Comparison of ENCODE assay signal across 9 cellular contexts in genomic region chr18:24878289-24878688, GRCh38.
DNase-seq lines count a peak whose midpoint lies in the region; ATAC-seq and TF ChIP-seq lines count a peak whose summit lies in the region.
"Had no signal": no experiment of that assay in that cellular context is flagged by ENCODE, and none has a peak within 500 bp of the region (broad histone marks: within the 10 kb centered on the region; RNA-seq: fewer than 3 reads in every experiment).

No MANE protein-coding gene starts in this region.

- H3K4me1 Mint-ChIP-seq in chondrocyte (ENCODE audit: low read depth) = peaks cover 16% of the 10 kb centered on the region
- H3K4me1 Mint-ChIP-seq in stimulated activated naive CD8-positive, alpha-beta T cell treated with anti-CD3 and anti-CD28 coated beads, Interleukin-15, amount 100 ng/mL, for 72 hours = no peaks in the 10 kb centered on the region
- H3K4me1 Mint-ChIP-seq in activated CD4-positive, alpha-beta memory T cell treated with anti-CD3 and anti-CD28 coated beads for 36 hours (ENCODE audit: low read depth) = no peaks in the 10 kb centered on the region

- H3K36me3 Mint-ChIP-seq in chondrocyte (ENCODE audit: low read depth) = no peaks in the 10 kb centered on the region
- no peaks in the 10 kb centered on the region for H3K36me3 Mint-ChIP-seq in activated CD4-positive, alpha-beta memory T cell treated with anti-CD3 and anti-CD28 coated beads for 36 hours

- POLR2A ChIA-PET in GM10248 (lab: Yijun Ruan, JAX) = no interaction called here
- POLR2A ChIA-PET in activated CD4-positive, alpha-beta memory T cell treated with anti-CD3 and anti-CD28 coated beads for 36 hours (lab: Charles Lee) = no interaction called here

- DNase-seq in GM10248 (ENCODE audit: extremely low spot score) (peak; percentile 14), NCI-H2227 (lab: John Stamatoyannopoulos, UW; ENCODE audit: unreplicated experiment) (peak; percentile 65), chondrocyte (ENCODE audit: low spot score) (no peak), midbrain (lab: John Stamatoyannopoulos, UW) (peak; percentile 80), coronary artery (ENCODE audit: low spot score) (no peak)
- no peak for DNase-seq in stimulated activated naive CD8-positive, alpha-beta T cell treated with anti-CD3 and anti-CD28 coated beads, Interleukin-15, amount 100 ng/mL, for 72 hours
- DNase-seq in activated CD4-positive, alpha-beta memory T cell treated with anti-CD3 and anti-CD28 coated beads for 36 hours = no peak

- H3K9me3 Mint-ChIP-seq in chondrocyte (ENCODE audit: low read depth) = no peaks in the 10 kb centered on the region
- peaks cover 0 to 7% of the 10 kb centered on the region in 2 donors for H3K9me3 Mint-ChIP-seq in stimulated activated naive CD8-positive, alpha-beta T cell treated with anti-CD3 and anti-CD28 coated beads, Interleukin-15, amount 100 ng/mL, for 72 hours
- no peaks in the 10 kb centered on the region for H3K9me3 Mint-ChIP-seq in activated CD4-positive, alpha-beta memory T cell treated with anti-CD3 and anti-CD28 coated beads for 36 hours

- CTCF ChIA-PET in GM10248 (lab: Yijun Ruan, JAX) = no interaction called here
- CTCF ChIA-PET in activated CD4-positive, alpha-beta memory T cell treated with anti-CD3 and anti-CD28 coated beads for 36 hours (lab: Charles Lee) = no interaction called here

- no peak overlapping the region for H3K4me3 ChIP-seq in coronary artery
- H3K4me3 ChIP-seq: lung had no signal

- no peak overlapping the region for H3K27ac Mint-ChIP-seq in chondrocyte (ENCODE audit: unreplicated experiment)
- H3K27ac Mint-ChIP-seq in stimulated activated naive CD8-positive, alpha-beta T cell treated with anti-CD3 and anti-CD28 coated beads, Interleukin-15, amount 100 ng/mL, for 72 hours = no peak overlapping the region
- H3K27ac Mint-ChIP-seq in activated CD4-positive, alpha-beta memory T cell treated with anti-CD3 and anti-CD28 coated beads for 36 hours = no peak overlapping the region

- no peak overlapping the region for H3K27ac ChIP-seq in coronary artery

- intact Hi-C loops in activated CD4-positive, alpha-beta memory T cell treated with anti-CD3 and anti-CD28 coated beads for 36 hours (cut with micrococcal nuclease) = no loop called here

- H3K4me3 Mint-ChIP-seq in chondrocyte (ENCODE audit: unreplicated experiment) = no peak overlapping the region
- no peak overlapping the region for H3K4me3 Mint-ChIP-seq in stimulated activated naive CD8-positive, alpha-beta T cell treated with anti-CD3 and anti-CD28 coated beads, Interleukin-15, amount 100 ng/mL, for 72 hours
- H3K4me3 Mint-ChIP-seq in activated CD4-positive, alpha-beta memory T cell treated with anti-CD3 and anti-CD28 coated beads for 36 hours = no peak overlapping the region

- no peaks in the 10 kb centered on the region for H3K27me3 Mint-ChIP-seq in chondrocyte (ENCODE audit: low read depth)
- H3K27me3 Mint-ChIP-seq in stimulated activated naive CD8-positive, alpha-beta T cell treated with anti-CD3 and anti-CD28 coated beads, Interleukin-15, amount 100 ng/mL, for 72 hours = peaks cover 10% of the 10 kb centered on the region
- peaks cover 2% of the 10 kb centered on the region for H3K27me3 Mint-ChIP-seq in activated CD4-positive, alpha-beta memory T cell treated with anti-CD3 and anti-CD28 coated beads for 36 hours

- ATAC-seq in HG03521 (IDR thresholded peaks at IDR 0.05; ENCODE audit: unreplicated experiment) = no peak
- ATAC-seq in stimulated activated naive CD8-positive, alpha-beta T cell treated with anti-CD3 and anti-CD28 coated beads, Interleukin-15, amount 100 ng/mL, for 72 hours = no peak

- TF ChIP-seq CTCF in GM10248 (IDR thresholded peaks at IDR 0.05; ENCODE audit: control extremely low read depth, extremely low read depth, low read depth, missing control alignments) = no peak
- TF ChIP-seq CTCF in chondrocyte (IDR thresholded peaks at IDR 0.05) = peak; percentile 94
- no peak for TF ChIP-seq CTCF in coronary artery (IDR thresholded peaks at IDR 0.05)

Comparison
In these comparisons a context has a peak if more than half of its experiments do, and no peak if none do; other contexts are left out.
1. DNase-seq: peak in GM10248 (single experiment), NCI-H2227 (single experiment) and midbrain (single experiment); none in chondrocyte (single experiment), coronary artery (single experiment), stimulated activated naive CD8-positive, alpha-beta T cell treated with anti-CD3 and anti-CD28 coated beads, Interleukin-15, amount 100 ng/mL, for 72 hours (0 of 2) and activated CD4-positive, alpha-beta memory T cell treated with anti-CD3 and anti-CD28 coated beads for 36 hours (single experiment).